Comparison of ENCODE assay signal across 16 cellular contexts in genomic region chr22:44304354-44304753, GRCh38. TPM values are rescaled to one million over a fixed set of nuclear protein-coding genes. Genes with fewer than 3 reads are reported as not detected.
DNase-seq lines count a peak whose midpoint lies in the region; FAIRE-seq and TF ChIP-seq lines count a peak whose summit lies in the region.
"Had no signal": no experiment of that assay in that cellular context is flagged by ENCODE, and none has a peak within 500 bp of the region (broad histone marks: within the 10 kb centered on the region; RNA-seq: fewer than 3 reads in every experiment).

No MANE protein-coding gene starts in this region.

- no peak overlapping the region for H3K4me2 ChIP-seq in trophoblast cell (ENCODE audit: low read length)
- H3K4me2 ChIP-seq: BLaER1 had no signal

- peaks cover 7% of the 10 kb centered on the region for H3K27me3 Mint-ChIP-seq in activated T-helper 1 cell treated with anti-CD3 and anti-CD28 coated beads, Interleukin-12 subunit alpha, Interleukin-12 subunit beta, Interleukin-2, Interleukin-4 antibody, amounts not matched to agents 30 ng/mL and 10 ng/mL and 1 ng/mL, durations not matched to agents 14 hours and 24 hours and 36 hours (ENCODE audit: insufficient read depth)

- no peak overlapping the region for H3K27ac Mint-ChIP-seq in activated T-helper 1 cell treated with anti-CD3 and anti-CD28 coated beads, Interleukin-12 subunit alpha, Interleukin-12 subunit beta, Interleukin-2, Interleukin-4 antibody, amounts not matched to agents 30 ng/mL and 10 ng/mL and 1 ng/mL, durations not matched to agents 14 hours and 24 hours and 36 hours
- H3K27ac Mint-ChIP-seq: activated T-cell treated with anti-CD3 and anti-CD28 coated beads, Interleukin-2, amount 50 U/mL, for 24 hours; mesothelial cell of epicardium had no signal

- no peak overlapping the region for H4K8ac ChIP-seq in trophoblast cell (ENCODE audit: low read depth, low read length)

- H3K27me3 ChIP-seq in MG63 (no peaks in the 10 kb centered on the region), trophoblast cell (ENCODE audit: insufficient read depth, low read length) (no peaks in the 10 kb centered on the region)
- H3K27me3 ChIP-seq: thyroid gland had no signal

- H3K36me3 ChIP-seq in MG63 (peaks cover 19% of the 10 kb centered on the region), trophoblast cell (ENCODE audit: control insufficient read depth in 1 of 2, insufficient read depth in 2 of 2, low read length in 2 of 2) (no peaks in the 10 kb centered on the region)
- H3K36me3 ChIP-seq: BLaER1, thyroid gland had no signal

- H3K9ac ChIP-seq in trophoblast cell (ENCODE audit: low read length): no peak overlapping the region
- H3K9ac ChIP-seq: BLaER1 had no signal

- H3K36me3 Mint-ChIP-seq in activated T-helper 1 cell treated with anti-CD3 and anti-CD28 coated beads, Interleukin-12 subunit alpha, Interleukin-12 subunit beta, Interleukin-2, Interleukin-4 antibody, amounts not matched to agents 30 ng/mL and 10 ng/mL and 1 ng/mL, durations not matched to agents 14 hours and 24 hours and 36 hours (ENCODE audit: low read depth): no peaks in the 10 kb centered on the region
- H3K36me3 Mint-ChIP-seq: mesothelial cell of epicardium had no signal

- H3K27ac ChIP-seq in trophoblast cell (ENCODE audit: low read depth, low read length): no peak overlapping the region
- H3K27ac ChIP-seq: BLaER1, thyroid gland had no signal

- H3K18ac ChIP-seq in trophoblast cell (ENCODE audit: low read length): no peak overlapping the region

- TF ChIP-seq CTCF in D721Med (IDR thresholded peaks at IDR 0.05; ENCODE audit: insufficient read depth, missing control alignments) (no peak), cardiac fibroblast (IDR thresholded peaks at IDR 0.05; ENCODE audit: low read depth, low read length) (no peak), GM20000 (IDR thresholded peaks at IDR 0.05; ENCODE audit: extremely low read depth, missing control alignments) (no peak)

- WGBS in trophoblast cell (ENCODE audit: extremely low coverage, insufficient coverage, insufficient read length): no CpG with 5 or more reads among the region's 9 CpGs

- H3K4me1 ChIP-seq in trophoblast cell (ENCODE audit: control insufficient read depth in 1 of 2, insufficient read depth in 2 of 2, low read length in 2 of 2): no peaks in the 10 kb centered on the region
- H3K4me1 ChIP-seq: BLaER1, thyroid gland had no signal

- no peak overlapping the region for H4K12ac ChIP-seq in trophoblast cell (ENCODE audit: low read depth, low read length)

- H3K4me3 ChIP-seq in MG63: no peak overlapping the region
- H3K4me3 ChIP-seq in cardiac fibroblast (replicated peaks in 1 of 2; ENCODE audit: low read depth in 2 of 2, low read length in 2 of 2): no peak overlapping the region
- no peak overlapping the region for H3K4me3 ChIP-seq in trophoblast cell (ENCODE audit: low read depth, low read length)
- H3K4me3 ChIP-seq: BLaER1, thyroid gland had no signal

- no peak overlapping the region for H4K91ac ChIP-seq in trophoblast cell (ENCODE audit: low read depth, low read length)

- H2BK12ac ChIP-seq in trophoblast cell (ENCODE audit: low read length): no peak overlapping the region

- H3K4me1 Mint-ChIP-seq in activated T-helper 1 cell treated with anti-CD3 and anti-CD28 coated beads, Interleukin-12 subunit alpha, Interleukin-12 subunit beta, Interleukin-2, Interleukin-4 antibody, amounts not matched to agents 30 ng/mL and 10 ng/mL and 1 ng/mL, durations not matched to agents 14 hours and 24 hours and 36 hours (ENCODE audit: low read depth): no peaks in the 10 kb centered on the region
- H3K4me1 Mint-ChIP-seq: mesothelial cell of epicardium had no signal

- H3K23ac ChIP-seq in trophoblast cell (ENCODE audit: low read length): no peak overlapping the region

- no peak overlapping the region for H2AK5ac ChIP-seq in trophoblast cell (ENCODE audit: low read length)

- H3K79me2 ChIP-seq in trophoblast cell (ENCODE audit: control insufficient read depth, insufficient read depth, low read length, poor library complexity): no peaks in the 10 kb centered on the region

- H3K79me1 ChIP-seq in trophoblast cell (ENCODE audit: low read length): no peaks in the 10 kb centered on the region

- no peak overlapping the region for H2BK120ac ChIP-seq in trophoblast cell (ENCODE audit: insufficient read depth, low read length, poor library complexity)

- H2BK5ac ChIP-seq in trophoblast cell (ENCODE audit: low read depth, low read length, poor library complexity): no peak overlapping the region

- H3K4ac ChIP-seq in trophoblast cell (ENCODE audit: low read depth, low read length): no peak overlapping the region

- H3K14ac ChIP-seq in trophoblast cell (ENCODE audit: low read length): no peak overlapping the region

- no peaks in the 10 kb centered on the region for H3K9me3 Mint-ChIP-seq in activated T-helper 1 cell treated with anti-CD3 and anti-CD28 coated beads, Interleukin-12 subunit alpha, Interleukin-12 subunit beta, Interleukin-2, Interleukin-4 antibody, amounts not matched to agents 30 ng/mL and 10 ng/mL and 1 ng/mL, durations not matched to agents 14 hours and 24 hours and 36 hours
- H3K9me3 Mint-ChIP-seq: activated T-cell treated with anti-CD3 and anti-CD28 coated beads, Interleukin-2, amount 50 U/mL, for 24 hours; mesothelial cell of epicardium had no signal

- FAIRE-seq in D721Med (lab: Jason Lieb, UNC): no peak

- intact Hi-C loops in activated T-helper 1 cell treated with anti-CD3 and anti-CD28 coated beads, Interleukin-12 subunit alpha, Interleukin-12 subunit beta, Interleukin-2, Interleukin-4 antibody, amounts not matched to agents 30 ng/mL and 10 ng/mL and 1 ng/mL, durations not matched to agents 14 hours and 24 hours and 36 hours (cut with micrococcal nuclease): no loop called here

- H3K9me3 ChIP-seq in MG63: no peaks in the 10 kb centered on the region
- peaks cover 2% of the 10 kb centered on the region for H3K9me3 ChIP-seq in trophoblast cell (ENCODE audit: insufficient read depth, low read depth, low read length)
- H3K9me3 ChIP-seq: BLaER1, thyroid gland had no signal

- DNase-seq in D721Med (ENCODE audit: insufficient read length, low spot score): peak; percentile 89
- peak; percentile 38 for DNase-seq in MG63
- peak; percentile 18 to 44 for DNase-seq in cardiac fibroblast (ENCODE audit: low read depth in 2 of 2)
- DNase-seq in trophoblast cell: peak; percentile 20 to 23
- no peak for DNase-seq in stimulated activated naive CD4-positive, alpha-beta T cell treated with Interleukin-2 at 50 U/mL for 16 hours (lab: John Stamatoyannopoulos, UW)
- no peak for DNase-seq in HCEC 1CT
- DNase-seq in activated T-helper 1 cell treated with anti-CD3 and anti-CD28 coated beads, Interleukin-12 subunit alpha, Interleukin-12 subunit beta, Interleukin-2, Interleukin-4 antibody, amounts not matched to agents 30 ng/mL and 10 ng/mL and 1 ng/mL, durations not matched to agents 14 hours and 24 hours and 36 hours (ENCODE audit: low spot score): no peak
- DNase-seq in GM20000 (ENCODE audit: low spot score): no peak
- DNase-seq: activated T-cell treated with anti-CD3 and anti-CD28 coated beads, Interleukin-2, amount 50 U/mL, for 24 hours; DMS79 treated with DMSO at 0.1 percent for 48 hours; foreskin melanocyte; OCI-M1; stimulated activated CD4-positive, alpha-beta T cell treated with anti-CD3 and anti-CD28 coated beads, Interleukin-12 subunit alpha, Interleukin-12 subunit beta, amount 100 ng/mL, for 4 hours; thyroid gland had no signal

- H2AFZ ChIP-seq in trophoblast cell (ENCODE audit: insufficient read depth, low read length, poor library complexity): no peak overlapping the region

- no peak overlapping the region for H3K4me3 Mint-ChIP-seq in activated T-helper 1 cell treated with anti-CD3 and anti-CD28 coated beads, Interleukin-12 subunit alpha, Interleukin-12 subunit beta, Interleukin-2, Interleukin-4 antibody, amounts not matched to agents 30 ng/mL and 10 ng/mL and 1 ng/mL, durations not matched to agents 14 hours and 24 hours and 36 hours
- H3K4me3 Mint-ChIP-seq: activated T-cell treated with anti-CD3 and anti-CD28 coated beads, Interleukin-2, amount 50 U/mL, for 24 hours; mesothelial cell of epicardium had no signal

RNA-seq across cellular contexts. Expression of gene SHISAL1, which starts 8.4 kb away (rescaled TPM):
- total RNA-seq in MG63 (2014; rRNA removed; shearing (Covaris generic); ENCODE audit: low replicate concordance): 37.9 and 49.6 TPM in 2 replicates
- 0.01 TPM in 2 replicates for polyA plus RNA-seq in trophoblast cell (2013)
- not detected in 2 replicates for total RNA-seq in activated T-helper 1 cell treated with anti-CD3 and anti-CD28 coated beads, Interleukin-12 subunit alpha, Interleukin-12 subunit beta, Interleukin-2, Interleukin-4 antibody, amounts not matched to agents 30 ng/mL and 10 ng/mL and 1 ng/mL, durations not matched to agents 14 hours and 24 hours and 36 hours

Comparison
In these comparisons a context has a peak if more than half of its experiments do, and no peak if none do; other contexts are left out.
1. DNase-seq: peak in D721Med (single experiment), MG63 (single experiment), cardiac fibroblast (2 of 2) and trophoblast cell (2 of 2); none in stimulated activated naive CD4-positive, alpha-beta T cell treated with Interleukin-2 at 50 U/mL for 16 hours (single experiment), HCEC 1CT (single experiment), activated T-helper 1 cell treated with anti-CD3 and anti-CD28 coated beads, Interleukin-12 subunit alpha, Interleukin-12 subunit beta, Interleukin-2, Interleukin-4 antibody, amounts not matched to agents 30 ng/mL and 10 ng/mL and 1 ng/mL, durations not matched to agents 14 hours and 24 hours and 36 hours (single experiment) and GM20000 (single experiment).
2. RNA of gene SHISAL1, which starts 8.4 kb away (total RNA-seq): 37.9 to 49.6 TPM in MG63; not detected in activated T-helper 1 cell treated with anti-CD3 and anti-CD28 coated beads, Interleukin-12 subunit alpha, Interleukin-12 subunit beta, Interleukin-2, Interleukin-4 antibody, amounts not matched to agents 30 ng/mL and 10 ng/mL and 1 ng/mL, durations not matched to agents 14 hours and 24 hours and 36 hours; every median in the first group is over 10 times any median in the second.